12 cellular contexts compared by ENCODE assay signal in genomic region chr17:82837586-82838320, GRCh38. TPM values are rescaled to one million over a fixed set of nuclear protein-coding genes. Genes with fewer than 3 reads are reported as not detected.
DNase-seq lines count a peak whose midpoint lies in the region; ATAC-seq, FAIRE-seq and TF ChIP-seq lines count a peak whose summit lies in the region.
"Had no signal": no experiment of that assay in that cellular context is flagged by ENCODE, and none has a peak within 500 bp of the region (broad histone marks: within the 10 kb centered on the region; RNA-seq: fewer than 3 reads in every experiment).

No MANE protein-coding gene starts in this region.

- H3K36me3 ChIP-seq in BLaER1 treated with 17β-estradiol and CSF1 and Interleukin-3, amounts not matched to agents 10 nM and 100 nM, result peaks cover 0 to 25% (median 10%) of the 10 kb centered on the region in 11 experiments; a peak in 15 of 22 replicates
- no peaks in the 10 kb centered on the region for H3K36me3 ChIP-seq in pancreas
- H3K36me3 ChIP-seq: brain microvascular endothelial cell had no signal

- peaks cover 0 to 60% (median 7%) of the 10 kb centered on the region in 11 experiments; a peak in 15 of 22 replicates for H4K20me1 ChIP-seq in BLaER1 treated with 17β-estradiol and CSF1 and Interleukin-3, amounts not matched to agents 10 nM and 100 nM

- intact Hi-C loops in pancreas (cut with DNase I), result no loop called here

- peaks cover 33% of the 10 kb centered on the region for H3K4me1 Mint-ChIP-seq in glutamatergic neuron (ENCODE audit: low read depth, unreplicated experiment)

- H3K9me3 ChIP-seq in BLaER1 treated with 17β-estradiol and CSF1 and Interleukin-3, amounts not matched to agents 10 nM and 100 nM (replicated peaks in 1 of 11), result no peaks in the 10 kb centered on the region
- no peaks in the 10 kb centered on the region for H3K9me3 ChIP-seq in pancreas

- H3K27me3 ChIP-seq in BLaER1 treated with 17β-estradiol and CSF1 and Interleukin-3, amounts not matched to agents 10 nM and 100 nM, result peaks cover 0 to 13% (median 0%) of the 10 kb centered on the region in 11 experiments; a peak in 5 of 22 replicates
- no peaks in the 10 kb centered on the region for H3K27me3 ChIP-seq in pancreas
- H3K27me3 ChIP-seq: brain microvascular endothelial cell had no signal

- H3K27ac Mint-ChIP-seq in glutamatergic neuron (ENCODE audit: unreplicated experiment), result peak overlapping the region; percentile 72

- DNase-seq in NOMO-1 (lab: John Stamatoyannopoulos, UW; ENCODE audit: unreplicated experiment in 2 of 2) (peak; percentile 4 to 46), glutamatergic neuron (no peak), pancreas (peak in 1 of 6 donors; percentile 47), T-helper 2 cell (no peak), DMS114 treated with DMSO at 0.1 percent for 48 hours (lab: John Stamatoyannopoulos, UW; ENCODE audit: unreplicated experiment) (no peak), putamen (ENCODE audit: low spot score) (no peak)
- DNase-seq: activated T-cell treated with anti-CD3 and anti-CD28 coated beads for 4 hours, brain microvascular endothelial cell, islet precursor cell had no signal

- 68 to 72% methylated on average over 13 of the region's 13 CpGs for WGBS in pancreas, 2 donors

- ATAC-seq in pancreas (peak in 3 of 4 donors; percentile 35 to 60 (median 53)), GM18511 (IDR thresholded peaks at IDR 0.05; ENCODE audit: unreplicated experiment) (no peak)

- H3K27ac ChIP-seq in BLaER1 treated with 17β-estradiol and CSF1 and Interleukin-3, amounts not matched to agents 10 nM and 100 nM, result peak overlapping the region in 8 of 11 experiments; percentile 4 to 45 (median 14); a peak in 9 of 22 replicates
- H3K27ac ChIP-seq in pancreas, result peak overlapping the region in 3 of 4 donors; percentile 35 to 69 (median 35)
- H3K27ac ChIP-seq: brain microvascular endothelial cell had no signal

- H3K4me2 ChIP-seq in BLaER1 treated with 17β-estradiol and CSF1 and Interleukin-3, amounts not matched to agents 10 nM and 100 nM, result peak overlapping the region; percentile 48 to 76 (median 65)

- H3K4me3 Mint-ChIP-seq in glutamatergic neuron (ENCODE audit: unreplicated experiment), result peak overlapping the region; percentile 16

- H3K27me3 Mint-ChIP-seq in glutamatergic neuron (ENCODE audit: unreplicated experiment), result peaks cover 4% of the 10 kb centered on the region

- FAIRE-seq in pancreas (lab: Jason Lieb, UNC), result no peak
- FAIRE-seq: H54 had no signal

- TF ChIP-seq CTCF in glutamatergic neuron (IDR thresholded peaks at IDR 0.05; ENCODE audit: partially characterized antibody, unreplicated experiment) (no peak), pancreas (IDR thresholded peaks at IDR 0.05) (no peak)

- H3K4me1 ChIP-seq in BLaER1 treated with 17β-estradiol and CSF1 and Interleukin-3, amounts not matched to agents 10 nM and 100 nM, result peaks cover 41 to 51% (median 44%) of the 10 kb centered on the region in 10 experiments
- peaks cover 0 to 6% (median 6%) of the 10 kb centered on the region in 3 donors for H3K4me1 ChIP-seq in pancreas

- H3K36me3 Mint-ChIP-seq in glutamatergic neuron (ENCODE audit: unreplicated experiment), result no peaks in the 10 kb centered on the region

- peak overlapping the region in 7 of 11 experiments; percentile 10 to 58 (median 28); a peak in 9 of 22 replicates for H3K9ac ChIP-seq in BLaER1 treated with 17β-estradiol and CSF1 and Interleukin-3, amounts not matched to agents 10 nM and 100 nM

- H3K9me3 Mint-ChIP-seq in glutamatergic neuron (ENCODE audit: unreplicated experiment), result no peaks in the 10 kb centered on the region

- no peak overlapping the region for H3K4me3 ChIP-seq in BLaER1 treated with 17β-estradiol and CSF1 and Interleukin-3, amounts not matched to agents 10 nM and 100 nM
- no peak overlapping the region for H3K4me3 ChIP-seq in pancreas

RNA-seq across cellular contexts. Expression of gene ZNF750, which starts 2.1 kb away (rescaled TPM):
- total RNA-seq in glutamatergic neuron (ENCODE audit: unreplicated experiment) (1.4 TPM), pancreas (not detected)
- polyA plus RNA-seq in pancreas, result under 1 TPM; 0.02 to 0.08 TPM

Comparison
In these comparisons a context has a peak if more than half of its experiments do, and no peak if none do; other contexts are left out.
1. DNase-seq: peak in NOMO-1 (2 of 2); none in glutamatergic neuron (single experiment), T-helper 2 cell (0 of 5), DMS114 treated with DMSO at 0.1 percent for 48 hours (single experiment) and putamen (single experiment).